Comparison of ENCODE assay signal across 12 cellular contexts in the genomic region with DNA sequence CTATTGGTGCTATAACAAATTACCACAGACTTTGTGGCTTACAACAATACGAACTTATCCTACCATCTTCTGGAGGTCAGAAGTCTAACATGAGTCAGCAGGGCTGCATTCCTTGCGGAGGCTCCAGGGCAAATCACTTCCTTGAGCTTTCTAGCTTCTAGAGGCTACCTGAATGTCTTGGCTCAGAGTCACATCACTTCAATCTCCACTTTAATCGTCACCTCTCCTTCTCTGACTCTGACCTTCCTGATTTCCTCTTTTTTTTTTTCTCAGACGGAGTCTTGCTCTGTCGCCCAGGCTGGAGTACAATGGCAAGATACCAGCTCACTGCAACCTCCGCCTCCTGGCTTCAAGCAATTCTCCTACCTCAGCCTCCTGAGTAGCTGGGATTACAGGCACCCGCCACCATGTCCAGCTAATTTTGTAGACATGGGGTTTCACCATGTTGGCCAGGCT. TPM values are rescaled to one million over a fixed set of nuclear protein-coding genes. Genes with fewer than 3 reads are reported as not detected.
DNase-seq lines count a peak whose midpoint lies in the region; ATAC-seq, FAIRE-seq and TF ChIP-seq lines count a peak whose summit lies in the region.
"Had no signal": no experiment of that assay in that cellular context is flagged by ENCODE, and none has a peak within 500 bp of the region (broad histone marks: within the 10 kb centered on the region; RNA-seq: fewer than 3 reads in every experiment).

No MANE protein-coding gene starts in this region.

- CTCF ChIA-PET in activated CD8-positive, alpha-beta T cell treated with anti-CD3 and anti-CD28 coated beads for 36 hours (lab: Charles Lee) = interaction anchor here (0.7 kb wide), 1 partner anchor 10 kb away, joined by 5 read pairs; no protein-coding TSS in a partner anchor

- in situ Hi-C loops in GM23248 (cut with MboI) = no loop called here

- H3K9me2 ChIP-seq in GM23248 (ENCODE audit: insufficient read depth) = no peaks in the 10 kb centered on the region

- H2AFZ ChIP-seq in GM23248 (no peak overlapping the region), fibroblast of lung (ENCODE audit: low read length) (no peak overlapping the region)

- no peak for FAIRE-seq in GM12891 (lab: Jason Lieb, UNC)

- TF ChIP-seq POLR2A in erythroblast (IDR thresholded peaks at IDR 0.05; ENCODE audit: low read length) = no peak
- no peak for TF ChIP-seq POLR2A in GM12891 (IDR thresholded peaks at IDR 0.05; ENCODE audit: low read depth, low read length)

- no peaks in the 10 kb centered on the region for H3K27me3 Mint-ChIP-seq in activated CD8-positive, alpha-beta T cell treated with anti-CD3 and anti-CD28 coated beads for 36 hours

- peak overlapping the region; percentile 45 for H3K27ac ChIP-seq in GM23248
- H3K27ac ChIP-seq in SJSA1 = peak overlapping the region; percentile 84
- H3K27ac ChIP-seq in fibroblast of lung (ENCODE audit: insufficient read depth, low read length) = no peak overlapping the region
- H3K27ac ChIP-seq: vagina had no signal

- H3K9me3 ChIP-seq in GM23248 (ENCODE audit: low read depth) (no peaks in the 10 kb centered on the region), SJSA1 (replicated peaks) (peaks cover 5% of the 10 kb centered on the region; the same call in 1 of the 2 replicates), fibroblast of lung (ENCODE audit: control insufficient read depth, insufficient read depth, low read depth, low read length) (no peaks in the 10 kb centered on the region)
- H3K9me3 ChIP-seq: vagina had no signal

- no peak overlapping the region for H3K27ac Mint-ChIP-seq in activated CD8-positive, alpha-beta T cell treated with anti-CD3 and anti-CD28 coated beads for 36 hours

- H3K4me2 ChIP-seq in GM23248 (ENCODE audit: unreplicated experiment) (peak overlapping the region; percentile 67), fibroblast of lung (ENCODE audit: extremely low read depth, insufficient read depth, low read length) (no peak overlapping the region)

- H3K4me1 Mint-ChIP-seq in activated CD8-positive, alpha-beta T cell treated with anti-CD3 and anti-CD28 coated beads for 36 hours (ENCODE audit: low read depth) = peaks cover 7% of the 10 kb centered on the region

- H3K4me3 ChIP-seq in GM23248 = no peak overlapping the region
- H3K4me3 ChIP-seq in SJSA1 = no peak overlapping the region
- no peak overlapping the region for H3K4me3 ChIP-seq in fibroblast of lung (replicated peaks in 1 of 4; ENCODE audit: control extremely low read depth in 1 of 4, insufficient read depth in 1 of 4, low read depth in 3 of 4, low read length in 4 of 4)
- H3K4me3 ChIP-seq: vagina had no signal

- peaks cover 52% of the 10 kb centered on the region for H3F3A ChIP-seq in GM23248 (ENCODE audit: insufficient read depth)

- H3K9ac ChIP-seq in GM23248 (no peak overlapping the region), fibroblast of lung (ENCODE audit: insufficient read depth, low read length) (no peak overlapping the region)

- no peak overlapping the region for H3K4me3 Mint-ChIP-seq in activated CD8-positive, alpha-beta T cell treated with anti-CD3 and anti-CD28 coated beads for 36 hours

- DNase-seq in GM23248 = peak; percentile 86
- DNase-seq in SJSA1 (ENCODE audit: low read depth in 1 of 2, low spot score in 2 of 2) = peak; percentile 90
- peak; percentile 77 to 94 for DNase-seq in fibroblast of lung (ENCODE audit: low read depth in 2 of 2)
- DNase-seq in renal cortical epithelial cell (ENCODE audit: low read depth) = peak; percentile 98
- DNase-seq in erythroblast (lab: John Stamatoyannopoulos, UW) = no peak
- no peak for DNase-seq in activated CD8-positive, alpha-beta T cell treated with anti-CD3 and anti-CD28 coated beads for 36 hours
- no peak for DNase-seq in GM12891 (ENCODE audit: insufficient read length, low spot score)
- DNase-seq: activated CD4-positive, alpha-beta T cell treated with anti-CD3 and anti-CD28 coated beads, Interleukin-2, amount 50 U/mL, for 1 hour; NCI-H2227 treated with DMSO at 0.1 percent for 48 hours had no signal

- ATAC-seq in activated CD8-positive, alpha-beta T cell treated with anti-CD3 and anti-CD28 coated beads for 36 hours = no peak
- no peak for ATAC-seq in GM21390 (IDR thresholded peaks at IDR 0.05; ENCODE audit: unreplicated experiment)
- ATAC-seq: sciatic nerve had no signal

- peaks cover 6% of the 10 kb centered on the region for H3K36me3 Mint-ChIP-seq in activated CD8-positive, alpha-beta T cell treated with anti-CD3 and anti-CD28 coated beads for 36 hours (ENCODE audit: low read depth)

- H3K4me1 ChIP-seq in GM23248 (ENCODE audit: insufficient read depth) (peaks cover 42% of the 10 kb centered on the region), SJSA1 (replicated peaks) (peaks cover 72% of the 10 kb centered on the region), fibroblast of lung (ENCODE audit: control insufficient read depth, extremely low read depth, insufficient read depth, low read length) (peaks cover 4% of the 10 kb centered on the region)

- H4K20me1 ChIP-seq in GM23248 (ENCODE audit: insufficient read depth) (no peaks in the 10 kb centered on the region), fibroblast of lung (ENCODE audit: control insufficient read depth, extremely low read depth, insufficient read depth, low read length) (no peaks in the 10 kb centered on the region)

- 31 to 32% methylated on average over 7 of the region's 7 CpGs for WGBS in GM23248 (ENCODE audit: low coverage in 1 of 2, low lambda C conversion rate in 2 of 2, missing lambda C conversion rate in 2 of 2), 2 experiments

- H3K36me3 ChIP-seq in GM23248 (ENCODE audit: low read depth) = no peaks in the 10 kb centered on the region
- H3K36me3 ChIP-seq in SJSA1 = peaks cover 6% of the 10 kb centered on the region; the same call in 1 of the 2 replicates
- H3K36me3 ChIP-seq in fibroblast of lung (ENCODE audit: control insufficient read depth, insufficient read depth, low read length) = no peaks in the 10 kb centered on the region
- H3K36me3 ChIP-seq: vagina had no signal

- 0 out of 2 replicates have a peak, but pooled peaks cover under 1% of the 10 kb centered on the region for H3K79me2 ChIP-seq in GM23248 (ENCODE audit: insufficient read depth)
- H3K79me2 ChIP-seq in fibroblast of lung (ENCODE audit: control insufficient read depth, insufficient read depth, low read length) = no peaks in the 10 kb centered on the region

- H3K27me3 ChIP-seq in GM23248 (replicated peaks; ENCODE audit: insufficient read depth) (no peaks in the 10 kb centered on the region), SJSA1 (replicated peaks) (no peaks in the 10 kb centered on the region), fibroblast of lung (ENCODE audit: control insufficient read depth, insufficient read depth, low read length) (no peaks in the 10 kb centered on the region)
- H3K27me3 ChIP-seq: vagina had no signal

- POLR2A ChIA-PET in activated CD8-positive, alpha-beta T cell treated with anti-CD3 and anti-CD28 coated beads for 36 hours (lab: Charles Lee) = no interaction called here

- no peak for TF ChIP-seq CTCF in fibroblast of lung (conservative IDR thresholded peaks at IDR 0.05 in 1 of 2, IDR thresholded peaks at IDR 0.05 in 1 of 2; ENCODE audit: low read depth in 1 of 2, low read length in 2 of 2)
- TF ChIP-seq CTCF in activated CD8-positive, alpha-beta T cell treated with anti-CD3 and anti-CD28 coated beads for 36 hours (IDR thresholded peaks at IDR 0.05) = no peak

- intact Hi-C loops in activated CD8-positive, alpha-beta T cell treated with anti-CD3 and anti-CD28 coated beads for 36 hours (cut with micrococcal nuclease) = no loop called here

- H3K9me3 Mint-ChIP-seq in activated CD8-positive, alpha-beta T cell treated with anti-CD3 and anti-CD28 coated beads for 36 hours = no peaks in the 10 kb centered on the region

TF ChIP-seq in GM12891, 5 proteins besides CTCF, POLR2A, EP300 and RAD21:
- TF ChIP-seq TAF1 (IDR thresholded peaks at IDR 0.05; ENCODE audit: low read depth, low read length) (no peak), SPI1 (IDR thresholded peaks at IDR 0.05; ENCODE audit: low read depth, low read length) (no peak), POU2F2 (IDR thresholded peaks at IDR 0.05; ENCODE audit: low read depth, low read length) (no peak), POLR2AphosphoS5 (IDR thresholded peaks at IDR 0.05; ENCODE audit: low read depth, low read length) (no peak), PAX5 (IDR thresholded peaks at IDR 0.05; ENCODE audit: insufficient read depth, low read length, severe bottlenecking) (no peak)

RNA-seq across cellular contexts. Expression of a gene that starts 44.6 kb away (rescaled TPM):
- 61.1 and 69.6 TPM in 2 replicates for total RNA-seq in GM23248 (2014; rRNA removed; shearing (Covaris generic))
- polyA plus RNA-seq in GM23248 (2016; fragmentation: Nextera tagmentation; extraction: Ambion mirVana) = 97.9 and 101 TPM in 2 replicates
- 28.6 and 89.9 TPM in 2 replicates for total RNA-seq in SJSA1 (2014; rRNA removed; shearing (Covaris generic))
- 47.2 and 54.2 TPM in 2 replicates for total RNA-seq in fibroblast of lung
- 46.0 and 73.6 TPM in 2 replicates for polyA plus RNA-seq in fibroblast of lung
- 33.9 and 52.9 TPM in 2 replicates for polyA plus RNA-seq in fibroblast of lung (2012)
- 6.3 and 11.0 TPM in 2 replicates for polyA minus RNA-seq in fibroblast of lung (ENCODE audit: low replicate concordance)
- total RNA-seq in renal cortical epithelial cell = 79.7 and 86.9 TPM in 2 replicates
- total RNA-seq in activated CD8-positive, alpha-beta T cell treated with anti-CD3 and anti-CD28 coated beads for 36 hours = 100 to 1,000 TPM in 1 of 2 experiments, 10 to 100 TPM in 1; 94.6 to 101 TPM
- polyA plus RNA-seq in GM12891 (2012; ENCODE audit: low read depth, missing spikeins) = 101 TPM

RNA-seq across cellular contexts. Expression of a gene that starts 44.9 kb away (rescaled TPM):
- 21.5 and 25.2 TPM in 2 replicates for total RNA-seq in GM23248 (2014; rRNA removed; shearing (Covaris generic))
- polyA plus RNA-seq in GM23248 (2016; fragmentation: Nextera tagmentation; extraction: Ambion mirVana) (26.6 and 30.0 TPM in 2 replicates), fibroblast of lung (36.1 and 40.2 TPM in 2 replicates)
- 39.4 and 51.1 TPM in 2 replicates for total RNA-seq in SJSA1 (2014; rRNA removed; shearing (Covaris generic))
- total RNA-seq in fibroblast of lung (35.2 and 42.1 TPM in 2 replicates), renal cortical epithelial cell (61.1 and 61.6 TPM in 2 replicates)
- 26.2 and 26.4 TPM in 2 replicates for polyA plus RNA-seq in fibroblast of lung (2012)
- polyA minus RNA-seq in fibroblast of lung (ENCODE audit: low replicate concordance) = 6.5 and 16.8 TPM in 2 replicates
- 10 to 100 TPM; 61.6 to 66.2 TPM for total RNA-seq in activated CD8-positive, alpha-beta T cell treated with anti-CD3 and anti-CD28 coated beads for 36 hours
- polyA plus RNA-seq in GM12891 (2012; ENCODE audit: low read depth, missing spikeins) = 36.5 TPM

Comparison
In these comparisons a context has a peak if more than half of its experiments do, and no peak if none do; other contexts are left out.
1. DNase-seq: peak in GM23248 (single experiment), SJSA1 (2 of 2), fibroblast of lung (2 of 2) and renal cortical epithelial cell (single experiment); none in erythroblast (0 of 2), activated CD8-positive, alpha-beta T cell treated with anti-CD3 and anti-CD28 coated beads for 36 hours (single experiment) and GM12891 (single experiment).